In the genomic region with DNA sequence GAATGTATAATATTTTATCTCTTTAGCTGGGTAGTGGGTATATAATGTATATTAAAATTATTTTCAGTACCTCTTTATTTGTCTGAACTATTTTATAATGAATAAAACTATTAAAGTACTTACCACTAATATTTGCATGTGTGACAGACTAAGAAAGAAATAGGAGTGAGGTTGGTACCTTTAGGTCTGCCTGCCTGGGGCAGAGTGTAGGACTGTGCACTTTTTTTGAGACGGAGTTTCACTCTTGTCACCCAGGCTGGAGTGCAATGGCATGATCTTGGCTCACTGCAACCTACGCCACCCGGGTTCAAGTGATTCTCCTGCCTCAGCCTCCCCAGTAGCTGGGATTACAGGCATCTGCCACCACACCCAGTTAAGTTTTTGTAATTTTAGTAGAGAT, we compare ENCODE assay signal across 16 cellular contexts. TPM values are rescaled to one million over a fixed set of nuclear protein-coding genes. Genes with fewer than 3 reads are reported as not detected.
DNase-seq lines count a peak whose midpoint lies in the region; ATAC-seq, FAIRE-seq and TF ChIP-seq lines count a peak whose summit lies in the region.
"Had no signal": no experiment of that assay in that cellular context is flagged by ENCODE, and none has a peak within 500 bp of the region (broad histone marks: within the 10 kb centered on the region; RNA-seq: fewer than 3 reads in every experiment).

No MANE protein-coding gene starts in this region.

- peaks cover 4% of the 10 kb centered on the region for H3K4me1 Mint-ChIP-seq in WTC11

- no peak overlapping the region for H3K27ac Mint-ChIP-seq in WTC11
- H3K27ac Mint-ChIP-seq: activated CD4-positive, alpha-beta memory T cell treated with anti-CD3 and anti-CD28 coated beads for 36 hours; CD4-positive, alpha-beta T cell had no signal

- ATAC-seq in GM19351 (IDR thresholded peaks at IDR 0.05; ENCODE audit: unreplicated experiment), result peak; percentile 60
- ATAC-seq in HG02642 (IDR thresholded peaks at IDR 0.05; ENCODE audit: poor library complexity, unreplicated experiment), result peak; percentile 53
- peak; percentile 53 for ATAC-seq in HG03354 (IDR thresholded peaks at IDR 0.05; ENCODE audit: poor library complexity, severe bottlenecking, unreplicated experiment)
- ATAC-seq in WTC11, result no peak
- ATAC-seq in Right ventricle myocardium inferior, result no peak
- ATAC-seq: A549, gastroesophageal sphincter had no signal

- DNase-seq in GM12891 (ENCODE audit: insufficient read length, low spot score) (no peak), HUDEP-2 (lab: John Stamatoyannopoulos, UW; ENCODE audit: unreplicated experiment in 76 of 76) (no peak), WTC11 (ENCODE audit: low spot score) (no peak), urothelium cell line (ENCODE audit: low spot score) (no peak), Right ventricle myocardium inferior (ENCODE audit: missing footprints) (no peak)
- DNase-seq: activated CD4-positive, alpha-beta memory T cell treated with anti-CD3 and anti-CD28 coated beads for 36 hours; CD4-positive, alpha-beta T cell; kidney; NCI-H226; T1000 had no signal

- no peaks in the 10 kb centered on the region for H3K27me3 Mint-ChIP-seq in WTC11 (ENCODE audit: low read depth)
- H3K27me3 Mint-ChIP-seq: activated CD4-positive, alpha-beta memory T cell treated with anti-CD3 and anti-CD28 coated beads for 36 hours; CD4-positive, alpha-beta T cell; IgD-negative memory B cell had no signal

- CTCF ChIA-PET in WTC11 (lab: Charles Lee), result no interaction called here

- no peak for TF ChIP-seq CTCF in WTC11 (IDR thresholded peaks at IDR 0.05)

- intact Hi-C loops in Right ventricle myocardium inferior (cut with DNase I), result loop anchor here (5.0 kb wide), 1 partner anchor 147 kb away; no protein-coding TSS in a partner anchor

- no peaks in the 10 kb centered on the region for H3K9me3 Mint-ChIP-seq in WTC11
- H3K9me3 Mint-ChIP-seq: activated CD4-positive, alpha-beta memory T cell treated with anti-CD3 and anti-CD28 coated beads for 36 hours; CD4-positive, alpha-beta T cell; IgD-negative memory B cell had no signal

- FAIRE-seq in GM12891 (lab: Jason Lieb, UNC) (peak; percentile 13), urothelium cell line (lab: Jason Lieb, UNC) (no peak)
- FAIRE-seq: A549, kidney had no signal

- no peaks in the 10 kb centered on the region for H3K36me3 Mint-ChIP-seq in WTC11
- H3K36me3 Mint-ChIP-seq: activated CD4-positive, alpha-beta memory T cell treated with anti-CD3 and anti-CD28 coated beads for 36 hours had no signal

- H3K4me3 Mint-ChIP-seq in WTC11, result no peak overlapping the region
- H3K4me3 Mint-ChIP-seq: activated CD4-positive, alpha-beta memory T cell treated with anti-CD3 and anti-CD28 coated beads for 36 hours; CD4-positive, alpha-beta T cell had no signal

- TF ChIP-seq POLR2A in GM12891 (IDR thresholded peaks at IDR 0.05; ENCODE audit: low read depth, low read length), result no peak

- POLR2A ChIA-PET in WTC11 (lab: Charles Lee), result no interaction called here

TF ChIP-seq in GM12891, 5 proteins besides CTCF, POLR2A, EP300 and RAD21:
- TF ChIP-seq POU2F2 (IDR thresholded peaks at IDR 0.05; ENCODE audit: low read depth, low read length) (no peak), TAF1 (IDR thresholded peaks at IDR 0.05; ENCODE audit: low read depth, low read length) (no peak), SPI1 (IDR thresholded peaks at IDR 0.05; ENCODE audit: low read depth, low read length) (no peak), POLR2AphosphoS5 (IDR thresholded peaks at IDR 0.05; ENCODE audit: low read depth, low read length) (no peak), PAX5 (IDR thresholded peaks at IDR 0.05; ENCODE audit: insufficient read depth, low read length, severe bottlenecking) (no peak)

TF ChIP-seq in WTC11, 78 proteins besides CTCF, POLR2A, EP300 and RAD21 (continues in another document):
- TF ChIP-seq, protein P1, sequence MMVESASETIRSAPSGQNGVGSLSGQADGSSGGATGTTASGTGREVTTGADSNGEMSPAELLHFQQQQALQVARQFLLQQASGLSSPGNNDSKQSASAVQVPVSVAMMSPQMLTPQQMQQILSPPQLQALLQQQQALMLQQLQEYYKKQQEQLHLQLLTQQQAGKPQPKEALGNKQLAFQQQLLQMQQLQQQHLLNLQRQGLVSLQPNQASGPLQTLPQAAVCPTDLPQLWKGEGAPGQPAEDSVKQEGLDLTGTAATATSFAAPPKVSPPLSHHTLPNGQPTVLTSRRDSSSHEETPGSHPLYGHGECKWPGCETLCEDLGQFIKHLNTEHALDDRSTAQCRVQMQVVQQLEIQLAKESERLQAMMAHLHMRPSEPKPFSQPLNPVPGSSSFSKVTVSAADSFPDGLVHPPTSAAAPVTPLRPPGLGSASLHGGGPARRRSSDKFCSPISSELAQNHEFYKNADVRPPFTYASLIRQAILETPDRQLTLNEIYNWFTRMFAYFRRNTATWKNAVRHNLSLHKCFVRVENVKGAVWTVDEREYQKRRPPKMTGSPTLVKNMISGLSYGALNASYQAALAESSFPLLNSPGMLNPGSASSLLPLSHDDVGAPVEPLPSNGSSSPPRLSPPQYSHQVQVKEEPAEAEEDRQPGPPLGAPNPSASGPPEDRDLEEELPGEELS (CRISPR knock-in tag; IDR thresholded peaks at IDR 0.05), result no peak
- TF ChIP-seq E2F4 (CRISPR knock-in tag; IDR thresholded peaks at IDR 0.05; ENCODE audit: borderline replicate concordance, low read depth) (no peak), OVOL2 (CRISPR knock-in tag; IDR thresholded peaks at IDR 0.05; ENCODE audit: borderline replicate concordance) (no peak), HMGA2 (CRISPR knock-in tag; IDR thresholded peaks at IDR 0.05) (no peak), NR3C1 (CRISPR knock-in tag; conservative IDR thresholded peaks at IDR 0.05; ENCODE audit: low read depth) (no peak), FOXK1 (CRISPR knock-in tag; IDR thresholded peaks at IDR 0.05) (no peak), ATF3 (CRISPR knock-in tag; conservative IDR thresholded peaks at IDR 0.05) (no peak), SOX15 (CRISPR knock-in tag; IDR thresholded peaks at IDR 0.05) (no peak), ZNF232 (CRISPR knock-in tag; IDR thresholded peaks at IDR 0.05) (no peak), ZNF671 (CRISPR knock-in tag; IDR thresholded peaks at IDR 0.05) (no peak), MLX (CRISPR knock-in tag; IDR thresholded peaks at IDR 0.05) (no peak), GRHL2 (CRISPR knock-in tag; IDR thresholded peaks at IDR 0.05; ENCODE audit: insufficient replicate concordance, severe bottlenecking) (no peak)
- TF ChIP-seq, protein P2, sequence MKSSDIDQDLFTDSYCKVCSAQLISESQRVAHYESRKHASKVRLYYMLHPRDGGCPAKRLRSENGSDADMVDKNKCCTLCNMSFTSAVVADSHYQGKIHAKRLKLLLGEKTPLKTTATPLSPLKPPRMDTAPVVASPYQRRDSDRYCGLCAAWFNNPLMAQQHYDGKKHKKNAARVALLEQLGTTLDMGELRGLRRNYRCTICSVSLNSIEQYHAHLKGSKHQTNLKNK (CRISPR knock-in tag; IDR thresholded peaks at IDR 0.05), result no peak
- TF ChIP-seq, protein P3, sequence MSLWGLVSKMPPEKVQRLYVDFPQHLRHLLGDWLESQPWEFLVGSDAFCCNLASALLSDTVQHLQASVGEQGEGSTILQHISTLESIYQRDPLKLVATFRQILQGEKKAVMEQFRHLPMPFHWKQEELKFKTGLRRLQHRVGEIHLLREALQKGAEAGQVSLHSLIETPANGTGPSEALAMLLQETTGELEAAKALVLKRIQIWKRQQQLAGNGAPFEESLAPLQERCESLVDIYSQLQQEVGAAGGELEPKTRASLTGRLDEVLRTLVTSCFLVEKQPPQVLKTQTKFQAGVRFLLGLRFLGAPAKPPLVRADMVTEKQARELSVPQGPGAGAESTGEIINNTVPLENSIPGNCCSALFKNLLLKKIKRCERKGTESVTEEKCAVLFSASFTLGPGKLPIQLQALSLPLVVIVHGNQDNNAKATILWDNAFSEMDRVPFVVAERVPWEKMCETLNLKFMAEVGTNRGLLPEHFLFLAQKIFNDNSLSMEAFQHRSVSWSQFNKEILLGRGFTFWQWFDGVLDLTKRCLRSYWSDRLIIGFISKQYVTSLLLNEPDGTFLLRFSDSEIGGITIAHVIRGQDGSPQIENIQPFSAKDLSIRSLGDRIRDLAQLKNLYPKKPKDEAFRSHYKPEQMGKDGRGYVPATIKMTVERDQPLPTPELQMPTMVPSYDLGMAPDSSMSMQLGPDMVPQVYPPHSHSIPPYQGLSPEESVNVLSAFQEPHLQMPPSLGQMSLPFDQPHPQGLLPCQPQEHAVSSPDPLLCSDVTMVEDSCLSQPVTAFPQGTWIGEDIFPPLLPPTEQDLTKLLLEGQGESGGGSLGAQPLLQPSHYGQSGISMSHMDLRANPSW (CRISPR knock-in tag; conservative IDR thresholded peaks at IDR 0.05; ENCODE audit: low read depth), result no peak

RNA-seq across cellular contexts. Expression of gene NCOA1, which starts 18.8 kb away (rescaled TPM):
- 11.7 TPM for polyA plus RNA-seq in GM12891 (2012; ENCODE audit: low read depth, missing spikeins)
- total RNA-seq in WTC11 (2021), result 11.3 to 16.9 TPM (median 14.2 TPM) in 3 replicates
- total RNA-seq in Right ventricle myocardium inferior, result 31.0 TPM

Comparison
In these comparisons a context has a peak if more than half of its experiments do, and no peak if none do; other contexts are left out.
1. ATAC-seq: peak in GM19351 (single experiment), HG02642 (single experiment) and HG03354 (single experiment); none in WTC11 (single experiment) and Right ventricle myocardium inferior (single experiment).